10 cellular contexts compared by ENCODE assay signal in the genomic region with DNA sequence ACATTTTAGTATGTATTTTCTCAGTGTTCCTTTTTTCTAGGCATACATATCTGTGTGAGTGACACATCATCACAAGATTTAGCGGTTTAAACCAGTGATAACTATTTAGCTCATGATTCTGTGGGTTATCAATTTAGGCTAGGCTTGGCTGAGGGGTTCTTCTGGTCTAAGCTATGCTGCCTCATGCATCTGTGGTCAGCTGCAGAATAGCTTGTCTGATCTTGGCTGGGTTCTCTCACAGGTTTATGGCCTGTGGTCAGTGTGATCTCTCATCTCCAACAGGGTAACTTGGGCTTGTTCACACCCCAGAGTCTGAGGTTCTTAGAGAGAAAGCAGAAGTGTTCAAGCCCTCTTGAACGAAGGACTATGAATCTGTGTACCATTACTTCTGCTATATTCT.
DNase-seq lines count a peak whose midpoint lies in the region; ATAC-seq and TF ChIP-seq lines count a peak whose summit lies in the region.
"Had no signal": no experiment of that assay in that cellular context is flagged by ENCODE, and none has a peak within 500 bp of the region (broad histone marks: within the 10 kb centered on the region; RNA-seq: fewer than 3 reads in every experiment).

No MANE protein-coding gene starts in this region.

- no peaks in the 10 kb centered on the region for H3K27me3 Mint-ChIP-seq in endothelial cell (ENCODE audit: unreplicated experiment)

- DNase-seq in GF-D8 (lab: John Stamatoyannopoulos, UW): peak; percentile 36
- no peak for DNase-seq in endothelial cell (ENCODE audit: low spot score)
- DNase-seq in central memory CD4-positive, alpha-beta T cell: no peak
- no peak for DNase-seq in NAMALWA (ENCODE audit: low spot score)
- no peak for DNase-seq in pons (ENCODE audit: low spot score)
- no peak for DNase-seq in A172 (ENCODE audit: low spot score)
- DNase-seq: NCI-H345; stimulated activated naive CD4-positive, alpha-beta T cell treated with Interleukin-2 at 50 U/mL for 16 hours had no signal

- peaks cover 4% of the 10 kb centered on the region for H3K36me3 Mint-ChIP-seq in endothelial cell (ENCODE audit: low read depth, unreplicated experiment)

- H3K9me3 Mint-ChIP-seq in endothelial cell (ENCODE audit: unreplicated experiment): no peaks in the 10 kb centered on the region

- peaks cover 43% of the 10 kb centered on the region for H3K4me1 Mint-ChIP-seq in endothelial cell (ENCODE audit: unreplicated experiment)

- ATAC-seq in GM19438 (IDR thresholded peaks at IDR 0.05; ENCODE audit: low read depth, unreplicated experiment): peak; percentile 41
- ATAC-seq in HG03342 (IDR thresholded peaks at IDR 0.05; ENCODE audit: unreplicated experiment): peak; percentile 45

- TF ChIP-seq CTCF in endothelial cell (IDR thresholded peaks at IDR 0.05; ENCODE audit: unreplicated experiment): no peak

- H3K27ac Mint-ChIP-seq in endothelial cell (ENCODE audit: unreplicated experiment): peak overlapping the region; percentile 83

- no peak overlapping the region for H3K4me3 Mint-ChIP-seq in endothelial cell (ENCODE audit: unreplicated experiment)
